Comparison of ENCODE assay signal across 24 cellular contexts in genomic region chr1:183516725-183517124, GRCh38.
"Had no signal": no experiment of that assay in that cellular context is flagged by ENCODE, and none has a peak within 500 bp of the region (broad histone marks: within the 10 kb centered on the region; RNA-seq: fewer than 3 reads in every experiment).

No MANE protein-coding gene starts in this region.

- H3K4me3 ChIP-seq: coronary artery, heart left ventricle, lower lobe of right lung, ovary, psoas muscle, upper lobe of right lung had no signal

- DNase-seq: activated CD4-positive, alpha-beta T cell treated with anti-CD3 and anti-CD28 coated beads, Interleukin-2, amount 50 U/mL, for 4 hours; activated CD8-positive, alpha-beta memory T cell treated with anti-CD3 and anti-CD28 coated beads for 24 hours; activated CD8-positive, alpha-beta memory T cell treated with anti-CD3 and anti-CD28 coated beads, Interleukin-2, amount 50 U/mL, for 4 hours; activated naive CD4-positive, alpha-beta T cell; activated naive CD8-positive, alpha-beta T cell treated with anti-CD3 and anti-CD28 coated beads, Interleukin-2, amount 10 ng/mL, durations not matched to agents 7 days and 5 days; activated T-cell treated with anti-CD3 and anti-CD28 coated beads, Interleukin-2, amount 50 U/mL, for 24 hours; amniotic stem cell; cerebellar nuclear complex; heart left ventricle; islet precursor cell; left cardiac atrium; lower lobe of right lung; naive thymus-derived CD8-positive, alpha-beta T cell; ovary; psoas muscle; right cardiac atrium; stimulated activated CD4-positive, alpha-beta T cell treated with anti-CD3 and anti-CD28 coated beads, Interleukin-4, amount 100 ng/mL, for 4 hours; stimulated activated naive CD8-positive, alpha-beta T cell treated with anti-CD3 and anti-CD28 coated beads, Interleukin-15, Interleukin-2, amounts not matched to agents 100 U/mL and 50 U/mL, for 24 hours; T-helper 9 cell; upper lobe of right lung had no signal

- H3K27ac ChIP-seq: coronary artery, lower lobe of right lung, neutrophil, ovary, psoas muscle, upper lobe of right lung had no signal

- H3K4me1 ChIP-seq: psoas muscle had no signal

- H3K27me3 ChIP-seq: heart left ventricle, neutrophil, ovary, upper lobe of right lung had no signal

- ATAC-seq: activated T-helper 17 cell treated with anti-CD3 and anti-CD28 coated beads, Interleukin-2, amount 50 U/mL, for 72 hours; heart left ventricle; left cardiac atrium; lower lobe of right lung; naive thymus-derived CD8-positive, alpha-beta T cell; psoas muscle; right cardiac atrium; stimulated activated naive CD8-positive, alpha-beta T cell treated with anti-CD3 and anti-CD28 coated beads, Interleukin-15, Interleukin-2, amounts not matched to agents 100 U/mL and 50 U/mL, for 24 hours; upper lobe of right lung; WTC11 had no signal

- H3K9me3 ChIP-seq: heart left ventricle, lower lobe of right lung, neutrophil, ovary, psoas muscle, upper lobe of right lung had no signal

- H3K36me3 ChIP-seq: ovary had no signal
